In the genomic region with DNA sequence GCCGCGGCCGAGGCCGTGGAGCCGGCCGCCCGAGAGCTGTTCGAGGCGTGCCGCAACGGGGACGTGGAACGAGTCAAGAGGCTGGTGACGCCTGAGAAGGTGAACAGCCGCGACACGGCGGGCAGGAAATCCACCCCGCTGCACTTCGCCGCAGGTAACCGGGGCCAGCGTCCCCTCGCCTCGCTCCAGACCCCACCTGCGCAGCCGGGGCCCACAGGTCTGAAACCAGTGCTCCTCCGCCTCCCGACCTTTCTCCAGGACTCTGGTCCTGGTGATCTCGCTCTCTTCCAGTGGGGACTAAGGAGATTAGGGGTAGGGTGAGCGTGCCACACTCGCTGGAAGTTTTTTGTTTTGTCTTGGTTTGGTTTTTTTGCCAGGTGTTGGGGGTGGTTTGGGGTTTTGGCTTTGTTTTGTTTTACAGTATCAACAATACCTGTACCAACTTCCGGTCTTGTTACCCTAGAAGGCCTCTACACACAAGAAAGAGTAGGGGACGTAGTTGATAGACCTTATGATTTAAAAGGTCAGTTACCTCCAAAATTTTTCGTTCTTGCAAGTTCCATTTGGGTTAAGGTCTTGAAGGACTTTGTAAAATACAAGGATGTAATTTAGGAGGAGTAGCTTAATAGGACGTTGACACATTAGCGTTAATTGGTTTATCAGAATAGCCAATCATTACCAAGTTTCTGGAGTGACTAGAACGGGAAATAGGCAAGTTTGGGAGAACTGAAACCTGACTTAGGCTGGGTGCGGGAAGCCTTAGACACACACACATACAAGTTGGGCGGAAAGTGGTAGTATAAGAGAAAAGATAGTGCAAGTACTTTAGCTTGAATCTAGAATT, we compare ENCODE assay signal across 8 cellular contexts. TPM values are rescaled to one million over a fixed set of nuclear protein-coding genes. Genes with fewer than 3 reads are reported as not detected.
DNase-seq lines count a peak whose midpoint lies in the region; ATAC-seq and TF ChIP-seq lines count a peak whose summit lies in the region.

No MANE protein-coding gene starts in this region.

- TF ChIP-seq CTCF in AG04450 (IDR thresholded peaks at IDR 0.05; ENCODE audit: low read depth, low read length) (no peak), nephron progenitor cell (IDR thresholded peaks at IDR 0.05) (no peak), upper lobe of right lung (IDR thresholded peaks at IDR 0.05) (no peak)

- peaks cover 4% of the 10 kb centered on the region for H3K36me3 ChIP-seq in upper lobe of right lung

- no peaks in the 10 kb centered on the region for H3K9me3 Mint-ChIP-seq in activated T-helper 1 cell treated with anti-CD3 and anti-CD28 coated beads, Interleukin-12 subunit alpha, Interleukin-12 subunit beta, Interleukin-2, Interleukin-4 antibody, amounts not matched to agents 30 ng/mL and 10 ng/mL and 1 ng/mL, durations not matched to agents 14 hours and 24 hours and 36 hours
- H3K9me3 Mint-ChIP-seq in nephron progenitor cell, result no peaks in the 10 kb centered on the region

- H3K27me3 ChIP-seq in AG04450 (ENCODE audit: control insufficient read depth, insufficient read depth, low read length), result no peaks in the 10 kb centered on the region
- H3K27me3 ChIP-seq in upper lobe of right lung, result no peaks in the 10 kb centered on the region

- H3K4me3 Mint-ChIP-seq in activated T-helper 1 cell treated with anti-CD3 and anti-CD28 coated beads, Interleukin-12 subunit alpha, Interleukin-12 subunit beta, Interleukin-2, Interleukin-4 antibody, amounts not matched to agents 30 ng/mL and 10 ng/mL and 1 ng/mL, durations not matched to agents 14 hours and 24 hours and 36 hours, result peak overlapping the region; percentile 97
- H3K4me3 Mint-ChIP-seq in nephron progenitor cell, result peak overlapping the region; percentile 99

- H3K4me1 Mint-ChIP-seq in activated T-helper 1 cell treated with anti-CD3 and anti-CD28 coated beads, Interleukin-12 subunit alpha, Interleukin-12 subunit beta, Interleukin-2, Interleukin-4 antibody, amounts not matched to agents 30 ng/mL and 10 ng/mL and 1 ng/mL, durations not matched to agents 14 hours and 24 hours and 36 hours (ENCODE audit: low read depth), result peaks cover 62% of the 10 kb centered on the region
- peaks cover 52% of the 10 kb centered on the region for H3K4me1 Mint-ChIP-seq in nephron progenitor cell

- no peaks in the 10 kb centered on the region for H3K27me3 Mint-ChIP-seq in activated T-helper 1 cell treated with anti-CD3 and anti-CD28 coated beads, Interleukin-12 subunit alpha, Interleukin-12 subunit beta, Interleukin-2, Interleukin-4 antibody, amounts not matched to agents 30 ng/mL and 10 ng/mL and 1 ng/mL, durations not matched to agents 14 hours and 24 hours and 36 hours (ENCODE audit: insufficient read depth)
- no peaks in the 10 kb centered on the region for H3K27me3 Mint-ChIP-seq in nephron progenitor cell (ENCODE audit: low read depth, poor library complexity)

- CTCF ChIA-PET in AG04450 (lab: Charles Lee), result interaction anchor here (1.4 kb wide), 1 partner anchor 164 kb away, joined by 5 read pairs; no protein-coding TSS in a partner anchor

- H3K36me3 Mint-ChIP-seq in activated T-helper 1 cell treated with anti-CD3 and anti-CD28 coated beads, Interleukin-12 subunit alpha, Interleukin-12 subunit beta, Interleukin-2, Interleukin-4 antibody, amounts not matched to agents 30 ng/mL and 10 ng/mL and 1 ng/mL, durations not matched to agents 14 hours and 24 hours and 36 hours (ENCODE audit: low read depth), result peaks cover 31% of the 10 kb centered on the region
- peaks cover 36% of the 10 kb centered on the region for H3K36me3 Mint-ChIP-seq in nephron progenitor cell (ENCODE audit: low read depth)

- peak overlapping the region; percentile 98 for H3K27ac Mint-ChIP-seq in activated T-helper 1 cell treated with anti-CD3 and anti-CD28 coated beads, Interleukin-12 subunit alpha, Interleukin-12 subunit beta, Interleukin-2, Interleukin-4 antibody, amounts not matched to agents 30 ng/mL and 10 ng/mL and 1 ng/mL, durations not matched to agents 14 hours and 24 hours and 36 hours
- peak overlapping the region; percentile 99 for H3K27ac Mint-ChIP-seq in nephron progenitor cell

- H3K4me3 ChIP-seq in AG04450 (ENCODE audit: low read depth, low read length) (peak overlapping the region; percentile 90), upper lobe of right lung (peak overlapping the region; percentile 96)

- DNase-seq in AG04450 (ENCODE audit: low read depth, low spot score) (no peak), NCI-H748 treated with DMSO at 0.1 percent for 48 hours (lab: John Stamatoyannopoulos, UW) (peak; percentile 21), fibroblast of peridontal ligament (ENCODE audit: extremely low read depth) (peak; percentile 59), nephron progenitor cell (no peak), upper lobe of right lung (peak; percentile 77)
- peak; percentile 45 for DNase-seq in activated T-helper 1 cell treated with anti-CD3 and anti-CD28 coated beads, Interleukin-12 subunit alpha, Interleukin-12 subunit beta, Interleukin-2, Interleukin-4 antibody, amounts not matched to agents 30 ng/mL and 10 ng/mL and 1 ng/mL, durations not matched to agents 14 hours and 24 hours and 36 hours (ENCODE audit: low spot score)

- intact Hi-C loops in activated T-helper 1 cell treated with anti-CD3 and anti-CD28 coated beads, Interleukin-12 subunit alpha, Interleukin-12 subunit beta, Interleukin-2, Interleukin-4 antibody, amounts not matched to agents 30 ng/mL and 10 ng/mL and 1 ng/mL, durations not matched to agents 14 hours and 24 hours and 36 hours (cut with micrococcal nuclease), result loop anchor here (1.0 to 10.0 kb wide), 11 partner anchors 109 to 1046 kb away; partner anchors contain the start of genes CPEB3, EXOC6, HECTD2 and KIF11
- intact Hi-C loops in upper lobe of right lung (cut with DNase I), result no loop called here

- ATAC-seq in GM18498 (IDR thresholded peaks at IDR 0.05; ENCODE audit: unreplicated experiment) (peak; percentile 44), HG02885 (IDR thresholded peaks at IDR 0.05; ENCODE audit: poor library complexity, unreplicated experiment) (peak; percentile 18), upper lobe of right lung (peak; percentile 65)

- POLR2A ChIA-PET in AG04450 (lab: Yijun Ruan, JAX), result interaction anchor here (0.6 to 1.9 kb wide), 5 partner anchors 15 to 167 kb away, joined by 3 to 5 read pairs (median 4); partner anchors contain the start of genes FGFBP3 and PPP1R3C

- H3K27ac ChIP-seq in AG04450 (ENCODE audit: low read depth, low read length), result peak overlapping the region; percentile 57
- peak overlapping the region; percentile 94 for H3K27ac ChIP-seq in upper lobe of right lung

- peaks cover 39% of the 10 kb centered on the region for H3K4me1 ChIP-seq in upper lobe of right lung

- H3K9me3 ChIP-seq in AG04450 (ENCODE audit: control insufficient read depth, insufficient read depth, low read length) (no peaks in the 10 kb centered on the region; the same call in 1 of the 2 replicates), upper lobe of right lung (no peaks in the 10 kb centered on the region)

RNA-seq across cellular contexts. Expression of gene TNKS2, which starts 0.7 kb away (rescaled TPM):
- polyA plus RNA-seq in AG04450 (2011; rRNA removed), result 35.5 and 45.5 TPM in 2 replicates
- polyA minus RNA-seq in AG04450 (2011; rRNA and poly(A)+ RNA removed), result 45.9 and 71.2 TPM in 2 replicates
- total RNA-seq in activated T-helper 1 cell treated with anti-CD3 and anti-CD28 coated beads, Interleukin-12 subunit alpha, Interleukin-12 subunit beta, Interleukin-2, Interleukin-4 antibody, amounts not matched to agents 30 ng/mL and 10 ng/mL and 1 ng/mL, durations not matched to agents 14 hours and 24 hours and 36 hours, result 29.9 and 30.6 TPM in 2 replicates
- total RNA-seq in upper lobe of right lung, result 40.5 TPM

Comparison
In these comparisons a context has a peak if more than half of its experiments do, and no peak if none do; other contexts are left out.
1. DNase-seq: peak in NCI-H748 treated with DMSO at 0.1 percent for 48 hours (single experiment), activated T-helper 1 cell treated with anti-CD3 and anti-CD28 coated beads, Interleukin-12 subunit alpha, Interleukin-12 subunit beta, Interleukin-2, Interleukin-4 antibody, amounts not matched to agents 30 ng/mL and 10 ng/mL and 1 ng/mL, durations not matched to agents 14 hours and 24 hours and 36 hours (single experiment), fibroblast of peridontal ligament (single experiment) and upper lobe of right lung (single experiment); none in AG04450 (single experiment) and nephron progenitor cell (single experiment).
2. Peak in every context shown above with its lines, with median percentiles within 50 percentile points of each other: ATAC-seq.